Comparison of ENCODE assay signal across 16 cellular contexts in the genomic region with DNA sequence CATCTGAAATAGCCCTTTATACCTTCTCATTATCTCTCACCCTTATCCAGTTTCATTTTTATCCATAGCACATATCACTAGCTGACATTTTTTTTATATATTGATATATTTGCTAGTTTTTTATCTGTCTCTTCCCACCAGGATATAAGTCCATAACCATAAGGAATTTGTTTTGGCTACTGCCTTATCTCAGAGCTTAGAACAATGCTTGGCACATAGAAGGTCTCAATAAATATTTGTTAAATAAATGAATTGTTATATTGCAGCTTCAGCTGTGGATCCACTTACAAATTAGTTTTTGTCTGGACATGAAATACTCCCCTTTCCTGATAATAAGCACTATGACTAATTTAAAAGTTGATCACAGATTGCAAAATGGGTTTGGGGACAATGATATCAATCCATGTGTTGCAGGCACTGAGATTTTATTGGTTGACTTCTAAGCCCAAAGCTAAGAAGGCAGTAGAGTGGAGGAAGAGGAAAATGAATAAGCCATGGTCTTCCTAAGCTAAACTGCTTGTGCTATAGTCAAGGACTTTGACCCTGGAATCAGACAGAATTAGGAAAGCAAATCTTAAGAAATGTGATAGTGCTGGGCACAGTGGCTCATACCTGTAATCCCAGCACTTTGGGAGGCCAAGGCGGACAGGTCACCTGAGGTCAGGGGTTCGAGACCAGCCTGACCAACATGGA. TPM values are rescaled to one million over a fixed set of nuclear protein-coding genes. Genes with fewer than 3 reads are reported as not detected.
DNase-seq lines count a peak whose midpoint lies in the region; ATAC-seq and TF ChIP-seq lines count a peak whose summit lies in the region.
"Had no signal": no experiment of that assay in that cellular context is flagged by ENCODE, and none has a peak within 500 bp of the region (broad histone marks: within the 10 kb centered on the region; RNA-seq: fewer than 3 reads in every experiment).

No MANE protein-coding gene starts in this region.

- no peak for TF ChIP-seq EP300 in transverse colon (IDR thresholded peaks at IDR 0.05; ENCODE audit: low read depth)

- H3K9me3 ChIP-seq in mucosa of descending colon: no peaks in the 10 kb centered on the region
- H3K9me3 ChIP-seq in transverse colon: no peaks in the 10 kb centered on the region
- H3K9me3 ChIP-seq: A549, BE2C, Caco-2 had no signal

- H3K4me3 ChIP-seq in mucosa of descending colon (no peak overlapping the region), transverse colon (no peak overlapping the region)
- H3K4me3 ChIP-seq: A549, GM23338 had no signal

- intact Hi-C loops in mucosa of descending colon (cut with DNase I, micrococcal nuclease): loop anchor here in 1 of 2 donors (5.0 kb wide), 1 partner anchor 77 kb away; the partner anchor contains the start of gene GDPD1
- intact Hi-C loops in transverse colon (cut with DNase I; ENCODE audit: low total_unique reads): no loop called here

- H3K36me3 ChIP-seq in mucosa of descending colon (ENCODE audit: low read depth) (no peaks in the 10 kb centered on the region), transverse colon (no peaks in the 10 kb centered on the region)
- H3K36me3 ChIP-seq: BE2C had no signal

- peak; percentile 75 for ATAC-seq in mucosa of descending colon
- no peak for ATAC-seq in GM19395 (IDR thresholded peaks at IDR 0.05; ENCODE audit: unreplicated experiment)
- ATAC-seq in GM19455 (IDR thresholded peaks at IDR 0.05; ENCODE audit: unreplicated experiment): no peak
- ATAC-seq: A549, GM23338 had no signal

- H3K27me3 ChIP-seq in transverse colon: no peaks in the 10 kb centered on the region
- H3K27me3 ChIP-seq: BE2C had no signal

- TF ChIP-seq POLR2A in transverse colon (IDR thresholded peaks at IDR 0.05): no peak

- DNase-seq in dermis blood vessel endothelial cell (peak; percentile 23), mucosa of descending colon (no peak), transverse colon (no peak), DMS153 treated with DMSO at 0.1 percent for 48 hours (lab: John Stamatoyannopoulos, UW; ENCODE audit: unreplicated experiment) (no peak)
- DNase-seq in activated effector memory CD4-positive, alpha-beta T cell treated with anti-CD3 and anti-CD28 coated beads, Interleukin-2, amount 50 U/mL, for 16 hours: no peak
- DNase-seq: BE2C; Caco-2; CD8-positive, alpha-beta memory T cell; DMS53; GF-D8; H7 had no signal

- H3K4me1 ChIP-seq in mucosa of descending colon (ENCODE audit: low read depth): peaks cover 34% of the 10 kb centered on the region
- H3K4me1 ChIP-seq in transverse colon: peaks cover 0 to 42% (median 14%) of the 10 kb centered on the region in 4 donors
- H3K4me1 ChIP-seq: A549 had no signal

- in situ Hi-C loops in transverse colon (cut with MboI; ENCODE audit: low pct_ligation_motif_present in 1 of 4, low pct_unique_long_range_greater_than_20kb in 1 of 4, low sequenced_read_pairs in 3 of 4): loop anchor here in 3 of 4 donors (25.0 kb wide), 1 partner anchor 263 kb away; the partner anchor contains the start of gene DHX40 (in 3 of the 3)

- 48% methylated on average over 2 of the region's 2 CpGs; no CpG with 5 or more reads in 1 of the 2 donors for WGBS in transverse colon (ENCODE audit: low coverage in 1 of 2), 2 donors

- no peak for TF ChIP-seq CTCF in VCaP (conservative IDR thresholded peaks at IDR 0.05)
- TF ChIP-seq CTCF in mucosa of descending colon (IDR thresholded peaks at IDR 0.05): no peak
- TF ChIP-seq CTCF in transverse colon (IDR thresholded peaks at IDR 0.05): no peak

- H3K27ac ChIP-seq in VCaP: peak overlapping the region; percentile 96
- peak overlapping the region; percentile 5 to 67 (median 46) for H3K27ac ChIP-seq in transverse colon
- H3K27ac ChIP-seq: A549 had no signal

RNA-seq across cellular contexts. Expression of gene YPEL2, which starts 31.9 kb away (rescaled TPM):
- 90.8 and 101 TPM in 2 replicates for total RNA-seq in dermis blood vessel endothelial cell
- 10 to 100 TPM; 29.6 to 33.8 (median 32.8) TPM for total RNA-seq in mucosa of descending colon
- total RNA-seq in transverse colon: 10 to 100 TPM; 24.7 to 45.0 (median 32.8) TPM
